In the genomic region with DNA sequence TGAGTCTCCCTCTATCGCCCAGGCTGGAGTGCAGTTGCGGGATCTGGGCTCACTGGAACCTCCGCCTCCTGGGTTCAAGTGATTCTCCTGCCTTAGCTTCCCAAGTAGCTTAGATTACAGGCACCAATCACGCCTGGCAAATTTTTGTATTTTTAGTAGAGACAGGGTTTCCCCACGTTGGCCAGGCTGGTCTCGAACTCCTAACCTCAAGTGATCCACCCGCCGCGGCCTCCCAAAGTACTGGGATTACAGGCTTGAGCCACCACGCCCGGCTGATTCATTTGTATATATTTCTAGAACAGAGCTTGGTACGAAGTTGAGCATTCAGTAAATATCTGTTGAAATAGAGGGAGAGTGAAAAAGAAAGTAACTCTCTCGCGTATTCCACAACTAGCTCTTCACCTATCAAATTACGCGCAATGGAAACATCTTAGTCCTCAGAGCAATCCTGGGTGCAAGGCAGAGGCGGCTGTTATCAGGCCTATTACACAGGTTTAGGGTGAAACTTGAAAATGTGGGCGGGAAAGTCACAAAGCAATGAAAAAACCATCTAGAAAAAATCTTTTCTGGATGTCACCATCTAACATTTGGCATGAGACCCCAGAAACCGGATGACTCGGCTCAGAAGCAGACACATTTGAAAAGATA, we compare ENCODE assay signal across 1 cellular context.
TF ChIP-seq lines count a peak whose summit lies in the region.

No MANE protein-coding gene starts in this region.

TF ChIP-seq in GM12878, 131 proteins besides CTCF, POLR2A, EP300 and RAD21:
- TF ChIP-seq, protein P1, sequence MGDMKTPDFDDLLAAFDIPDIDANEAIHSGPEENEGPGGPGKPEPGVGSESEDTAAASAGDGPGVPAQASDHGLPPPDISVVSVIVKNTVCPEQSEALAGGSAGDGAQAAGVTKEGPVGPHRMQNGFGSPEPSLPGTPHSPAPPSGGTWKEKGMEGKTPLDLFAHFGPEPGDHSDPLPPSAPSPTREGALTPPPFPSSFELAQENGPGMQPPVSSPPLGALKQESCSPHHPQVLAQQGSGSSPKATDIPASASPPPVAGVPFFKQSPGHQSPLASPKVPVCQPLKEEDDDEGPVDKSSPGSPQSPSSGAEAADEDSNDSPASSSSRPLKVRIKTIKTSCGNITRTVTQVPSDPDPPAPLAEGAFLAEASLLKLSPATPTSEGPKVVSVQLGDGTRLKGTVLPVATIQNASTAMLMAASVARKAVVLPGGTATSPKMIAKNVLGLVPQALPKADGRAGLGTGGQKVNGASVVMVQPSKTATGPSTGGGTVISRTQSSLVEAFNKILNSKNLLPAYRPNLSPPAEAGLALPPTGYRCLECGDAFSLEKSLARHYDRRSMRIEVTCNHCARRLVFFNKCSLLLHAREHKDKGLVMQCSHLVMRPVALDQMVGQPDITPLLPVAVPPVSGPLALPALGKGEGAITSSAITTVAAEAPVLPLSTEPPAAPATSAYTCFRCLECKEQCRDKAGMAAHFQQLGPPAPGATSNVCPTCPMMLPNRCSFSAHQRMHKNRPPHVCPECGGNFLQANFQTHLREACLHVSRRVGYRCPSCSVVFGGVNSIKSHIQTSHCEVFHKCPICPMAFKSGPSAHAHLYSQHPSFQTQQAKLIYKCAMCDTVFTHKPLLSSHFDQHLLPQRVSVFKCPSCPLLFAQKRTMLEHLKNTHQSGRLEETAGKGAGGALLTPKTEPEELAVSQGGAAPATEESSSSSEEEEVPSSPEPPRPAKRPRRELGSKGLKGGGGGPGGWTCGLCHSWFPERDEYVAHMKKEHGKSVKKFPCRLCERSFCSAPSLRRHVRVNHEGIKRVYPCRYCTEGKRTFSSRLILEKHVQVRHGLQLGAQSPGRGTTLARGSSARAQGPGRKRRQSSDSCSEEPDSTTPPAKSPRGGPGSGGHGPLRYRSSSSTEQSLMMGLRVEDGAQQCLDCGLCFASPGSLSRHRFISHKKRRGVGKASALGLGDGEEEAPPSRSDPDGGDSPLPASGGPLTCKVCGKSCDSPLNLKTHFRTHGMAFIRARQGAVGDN (IDR thresholded peaks at IDR 0.05), result no peak
- TF ChIP-seq IRF4 (IDR thresholded peaks at IDR 0.05; ENCODE audit: low read depth, low read length) (no peak), BMI1 (IDR thresholded peaks at IDR 0.05; ENCODE audit: borderline replicate concordance) (peak; percentile 43; the same call in 1 of the 2 replicates), PAX8 (IDR thresholded peaks at IDR 0.05) (0 out of 2 replicates have a peak, but pooled peaks have one; percentile 40), CBFB (IDR thresholded peaks at IDR 0.05; ENCODE audit: low read depth) (0 out of 2 replicates have a peak, but pooled peaks have one; percentile 17), PML (IDR thresholded peaks at IDR 0.05; ENCODE audit: low read length) (no peak)
- TF ChIP-seq, protein P2, sequence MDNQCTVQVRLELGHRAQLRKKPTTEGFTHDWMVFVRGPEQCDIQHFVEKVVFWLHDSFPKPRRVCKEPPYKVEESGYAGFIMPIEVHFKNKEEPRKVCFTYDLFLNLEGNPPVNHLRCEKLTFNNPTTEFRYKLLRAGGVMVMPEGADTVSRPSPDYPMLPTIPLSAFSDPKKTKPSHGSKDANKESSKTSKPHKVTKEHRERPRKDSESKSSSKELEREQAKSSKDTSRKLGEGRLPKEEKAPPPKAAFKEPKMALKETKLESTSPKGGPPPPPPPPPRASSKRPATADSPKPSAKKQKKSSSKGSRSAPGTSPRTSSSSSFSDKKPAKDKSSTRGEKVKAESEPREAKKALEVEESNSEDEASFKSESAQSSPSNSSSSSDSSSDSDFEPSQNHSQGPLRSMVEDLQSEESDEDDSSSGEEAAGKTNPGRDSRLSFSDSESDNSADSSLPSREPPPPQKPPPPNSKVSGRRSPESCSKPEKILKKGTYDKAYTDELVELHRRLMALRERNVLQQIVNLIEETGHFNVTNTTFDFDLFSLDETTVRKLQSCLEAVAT (IDR thresholded peaks at IDR 0.05), result peak; percentile 84
